Comparison of ENCODE assay signal across 18 cellular contexts in the genomic region with DNA sequence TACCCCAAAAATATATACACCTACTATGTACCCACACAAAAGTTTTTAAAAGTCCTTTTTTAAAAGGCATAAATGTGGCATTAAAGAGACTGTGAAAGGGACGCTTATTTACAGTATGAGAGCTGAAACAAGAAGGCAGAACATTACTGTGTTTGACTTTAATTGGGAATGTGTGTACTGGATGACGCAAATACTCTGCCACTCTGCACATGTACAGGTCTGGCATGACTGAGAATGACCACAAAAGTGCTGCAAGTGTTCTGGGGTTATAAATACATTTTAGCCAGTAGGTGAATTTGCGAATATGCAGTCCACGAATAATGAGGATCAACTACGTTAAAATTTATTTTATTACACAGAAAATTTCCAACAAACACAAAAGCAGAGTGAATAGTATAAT. TPM values are rescaled to one million over a fixed set of nuclear protein-coding genes. Genes with fewer than 3 reads are reported as not detected.
DNase-seq lines count a peak whose midpoint lies in the region; ATAC-seq and TF ChIP-seq lines count a peak whose summit lies in the region.
"Had no signal": no experiment of that assay in that cellular context is flagged by ENCODE, and none has a peak within 500 bp of the region (broad histone marks: within the 10 kb centered on the region; RNA-seq: fewer than 3 reads in every experiment).

No MANE protein-coding gene starts in this region.

- no peak for TF ChIP-seq CTCF in OCI-LY1 (IDR thresholded peaks at IDR 0.05; ENCODE audit: low read length)

- peaks cover 39% of the 10 kb centered on the region for H3K4me1 ChIP-seq in OCI-LY1 (ENCODE audit: insufficient read depth, low read length, severe bottlenecking)

- H4K20me1 ChIP-seq in OCI-LY1 (ENCODE audit: insufficient read depth, low read length): no peaks in the 10 kb centered on the region

- H3F3A ChIP-seq in OCI-LY1 (ENCODE audit: insufficient read depth, low read length): no peaks in the 10 kb centered on the region

- H3K4me3 ChIP-seq in OCI-LY1 (ENCODE audit: low read depth, low read length, poor library complexity, severe bottlenecking): peak overlapping the region; percentile 16

- H3K9ac ChIP-seq in OCI-LY1 (ENCODE audit: low read length): peak overlapping the region; percentile 36; the same call in 1 of the 2 replicates
- H3K9ac ChIP-seq: KMS-11, SK-N-SH had no signal

- H3K36me3 ChIP-seq in OCI-LY1 (ENCODE audit: insufficient read depth, low read length): peaks cover 74% of the 10 kb centered on the region

- H3K9me3 ChIP-seq in OCI-LY1 (ENCODE audit: low read length): no peaks in the 10 kb centered on the region
- H3K9me3 ChIP-seq: SK-N-SH had no signal

- H3K9me2 ChIP-seq in OCI-LY1 (ENCODE audit: low read depth, low read length): no peaks in the 10 kb centered on the region
- H3K9me2 ChIP-seq: SK-N-SH had no signal

- DNase-seq in LHCN-M2 (ENCODE audit: low read depth) (peak; percentile 34), fibroblast of gingiva (ENCODE audit: low read depth) (peak; percentile 38), renal cortical epithelial cell (ENCODE audit: low read depth) (peak; percentile 73), DMS 273 (lab: John Stamatoyannopoulos, UW; ENCODE audit: unreplicated experiment) (no peak)
- DNase-seq in stimulated activated CD4-positive, alpha-beta T cell treated with anti-CD3 and anti-CD28 coated beads, Interleukin-4, amount 100 ng/mL, for 24 hours: no peak
- DNase-seq: ACHN; COR-L47; DMS153; EL; NCI-H1694 treated with DMSO at 0.1 percent for 48 hours; NK-92 treated with Interleukin-12 subunit alpha and Interleukin-12 subunit beta, amount 100 ng/mL, for 24 hours; OCI-M1; SHP77; SK-N-SH had no signal

- H3K27me3 ChIP-seq in OCI-LY1 (ENCODE audit: insufficient read depth, low read length): no peaks in the 10 kb centered on the region

- H3K27ac ChIP-seq in OCI-LY1 (ENCODE audit: low read depth, low read length, poor library complexity, severe bottlenecking): peak overlapping the region; percentile 75
- H3K27ac ChIP-seq: KMS-11 had no signal

- H2AFZ ChIP-seq in OCI-LY1 (ENCODE audit: low read length): no peak overlapping the region

- peak overlapping the region; percentile 64 for H3K4me2 ChIP-seq in OCI-LY1 (ENCODE audit: low read length)
- H3K4me2 ChIP-seq: KMS-11, SK-N-SH had no signal

- ATAC-seq in HG03095 (IDR thresholded peaks at IDR 0.05; ENCODE audit: unreplicated experiment): no peak
- no peak for ATAC-seq in GM18502 (IDR thresholded peaks at IDR 0.05; ENCODE audit: poor library complexity, unreplicated experiment)

- H3K79me2 ChIP-seq in OCI-LY1 (ENCODE audit: insufficient read depth, low read length): peaks cover 50% of the 10 kb centered on the region

RNA-seq across cellular contexts. Expression of a gene that starts 11.4 kb away (rescaled TPM):
- total RNA-seq in LHCN-M2 (2014; rRNA removed) (97.5 and 98.0 TPM in 2 replicates), renal cortical epithelial cell (159 and 174 TPM in 2 replicates)
- polyA plus RNA-seq in LHCN-M2 (2012): 32.4 TPM

Comparison
In these comparisons a context has a peak if more than half of its experiments do, and no peak if none do; other contexts are left out.
1. DNase-seq: peak in LHCN-M2 (single experiment), fibroblast of gingiva (single experiment) and renal cortical epithelial cell (single experiment); none in stimulated activated CD4-positive, alpha-beta T cell treated with anti-CD3 and anti-CD28 coated beads, Interleukin-4, amount 100 ng/mL, for 24 hours (single experiment) and DMS 273 (single experiment).